1 cellular context compared by ENCODE assay signal in the genomic region with DNA sequence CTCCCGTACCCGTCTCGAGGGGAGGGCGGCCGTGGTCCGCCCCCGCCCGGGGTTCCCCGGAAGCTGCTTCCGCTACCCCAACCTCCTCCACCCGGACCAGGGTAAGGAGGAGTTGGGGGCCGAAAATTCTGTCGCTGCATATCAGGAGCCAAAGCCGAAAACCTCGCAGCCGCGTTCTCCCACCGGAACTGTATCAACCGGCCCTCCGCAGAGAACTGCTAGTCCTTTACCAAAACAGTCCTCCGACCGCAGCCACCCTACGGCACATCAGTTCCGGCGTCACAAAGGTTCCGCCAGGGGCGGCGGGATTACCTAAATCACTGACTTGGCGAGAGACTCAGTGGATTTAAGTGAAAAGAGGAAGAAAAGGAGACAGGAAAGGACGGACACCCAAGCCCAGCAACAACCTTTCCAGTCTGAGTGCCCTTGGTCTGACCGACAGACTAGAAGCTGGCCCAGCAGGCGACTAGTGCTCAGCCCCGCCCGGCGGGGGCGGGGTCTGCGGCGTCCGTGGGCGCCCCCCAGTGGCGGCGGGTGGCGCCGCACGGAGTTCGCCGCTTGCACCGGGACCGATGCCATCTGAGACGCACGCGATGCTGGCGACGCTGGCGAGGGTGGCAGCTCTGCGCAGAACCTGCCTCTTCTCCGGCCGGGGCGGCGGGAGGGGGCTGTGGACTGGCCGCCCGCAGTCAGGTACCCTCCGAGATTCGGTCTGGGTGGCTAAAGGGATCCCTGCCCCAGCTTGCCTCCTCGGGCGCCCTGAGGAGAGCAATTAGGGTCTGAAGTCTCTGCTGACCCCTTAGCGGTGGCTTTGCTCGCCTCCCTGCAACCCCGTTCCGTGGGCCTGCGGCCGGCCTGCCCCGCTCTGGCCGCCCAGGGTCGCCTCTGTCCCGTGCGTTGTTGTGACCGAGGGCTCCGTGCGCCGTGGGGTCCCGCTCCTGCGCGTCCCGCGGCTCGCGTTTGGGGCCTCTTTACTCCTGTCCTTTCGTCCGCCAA.
A peak's percentile ranks its signal among the peaks of the same experiment; 100 is the strongest.
TF ChIP-seq lines count a peak whose summit lies in the region.

A gene (minus strand): TSS at position 195 of the 996 bp plus-strand sequence. CDS start 55 bp downstream, at position 140.
A gene (plus strand): TSS at position 578 of the 996 bp plus-strand sequence.

TF ChIP-seq in HepG2, 621 proteins besides CTCF, POLR2A, EP300 and RAD21 (continued from another document and continues in another):
- TF ChIP-seq, protein P1, sequence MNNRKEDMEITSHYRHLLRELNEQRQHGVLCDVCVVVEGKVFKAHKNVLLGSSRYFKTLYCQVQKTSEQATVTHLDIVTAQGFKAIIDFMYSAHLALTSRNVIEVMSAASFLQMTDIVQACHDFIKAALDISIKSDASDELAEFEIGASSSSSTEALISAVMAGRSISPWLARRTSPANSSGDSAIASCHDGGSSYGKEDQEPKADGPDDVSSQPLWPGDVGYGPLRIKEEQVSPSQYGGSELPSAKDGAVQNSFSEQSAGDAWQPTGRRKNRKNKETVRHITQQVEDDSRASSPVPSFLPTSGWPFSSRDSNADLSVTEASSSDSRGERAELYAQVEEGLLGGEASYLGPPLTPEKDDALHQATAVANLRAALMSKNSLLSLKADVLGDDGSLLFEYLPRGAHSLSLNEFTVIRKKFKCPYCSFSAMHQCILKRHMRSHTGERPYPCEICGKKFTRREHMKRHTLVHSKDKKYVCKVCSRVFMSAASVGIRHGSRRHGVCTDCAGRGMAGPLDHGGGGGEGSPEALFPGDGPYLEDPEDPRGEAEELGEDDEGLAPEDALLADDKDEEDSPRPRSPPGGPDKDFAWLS (CRISPR knock-in tag; IDR thresholded peaks at IDR 0.05; ENCODE audit: borderline replicate concordance), result no peak
- TF ChIP-seq MTA3 (CRISPR knock-in tag; IDR thresholded peaks at IDR 0.05), result no peak
- TF ChIP-seq TAF15 (IDR thresholded peaks at IDR 0.05; ENCODE audit: low read depth, low read length, poor library complexity, severe bottlenecking), result no peak
- no peak for TF ChIP-seq SRSF9 (IDR thresholded peaks at IDR 0.05; ENCODE audit: borderline replicate concordance, insufficient read depth, low read depth, low read length, poor library complexity, severe bottlenecking)
- no peak for TF ChIP-seq ZNF136 (CRISPR knock-in tag; IDR thresholded peaks at IDR 0.05; ENCODE audit: low read depth)
- no peak for TF ChIP-seq SMYD3 (CRISPR knock-in tag; IDR thresholded peaks at IDR 0.05)
- TF ChIP-seq KMT2A (CRISPR knock-in tag; IDR thresholded peaks at IDR 0.05), result peak; percentile 99
- peak; percentile 90 for TF ChIP-seq YEATS4 (CRISPR knock-in tag; IDR thresholded peaks at IDR 0.05; ENCODE audit: borderline replicate concordance)
- TF ChIP-seq ZNF343 (CRISPR knock-in tag; IDR thresholded peaks at IDR 0.05), result no peak
- peak; percentile 49; the same call in 1 of the 2 replicates for TF ChIP-seq GLI4 (CRISPR knock-in tag; IDR thresholded peaks at IDR 0.05; ENCODE audit: borderline replicate concordance)
- peak; percentile 74; the same call in 1 of the 2 replicates for TF ChIP-seq KDM3A (CRISPR knock-in tag; IDR thresholded peaks at IDR 0.05; ENCODE audit: low read depth)
- TF ChIP-seq, protein P2, sequence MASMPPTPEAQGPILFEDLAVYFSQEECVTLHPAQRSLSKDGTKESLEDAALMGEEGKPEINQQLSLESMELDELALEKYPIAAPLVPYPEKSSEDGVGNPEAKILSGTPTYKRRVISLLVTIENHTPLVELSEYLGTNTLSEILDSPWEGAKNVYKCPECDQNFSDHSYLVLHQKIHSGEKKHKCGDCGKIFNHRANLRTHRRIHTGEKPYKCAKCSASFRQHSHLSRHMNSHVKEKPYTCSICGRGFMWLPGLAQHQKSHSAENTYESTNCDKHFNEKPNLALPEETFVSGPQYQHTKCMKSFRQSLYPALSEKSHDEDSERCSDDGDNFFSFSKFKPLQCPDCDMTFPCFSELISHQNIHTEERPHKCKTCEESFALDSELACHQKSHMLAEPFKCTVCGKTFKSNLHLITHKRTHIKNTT (CRISPR knock-in tag; IDR thresholded peaks at IDR 0.05), result no peak
- TF ChIP-seq ZBTB8A (CRISPR knock-in tag; IDR thresholded peaks at IDR 0.05; ENCODE audit: borderline replicate concordance, low read depth), result no peak
- peak in 1 of 2 experiments; percentile 91; a peak in 2 of 4 replicates for TF ChIP-seq KLF16 (CRISPR knock-in tag; IDR thresholded peaks at IDR 0.05)
- TF ChIP-seq ZNF556 (CRISPR knock-in tag; IDR thresholded peaks at IDR 0.05; ENCODE audit: borderline replicate concordance), result peak; percentile 79; the same call in 1 of the 2 replicates
- no peak for TF ChIP-seq ATF7 (IDR thresholded peaks at IDR 0.05)
- TF ChIP-seq ATF7 (CRISPR knock-in tag; IDR thresholded peaks at IDR 0.05), result 0 out of 2 replicates have a peak, but pooled peaks have one; percentile 10
- peak; percentile 84; the same call in 1 of the 2 replicates for TF ChIP-seq ZNF350 (CRISPR knock-in tag; IDR thresholded peaks at IDR 0.05; ENCODE audit: borderline replicate concordance, low read depth)
- TF ChIP-seq, protein P3, sequence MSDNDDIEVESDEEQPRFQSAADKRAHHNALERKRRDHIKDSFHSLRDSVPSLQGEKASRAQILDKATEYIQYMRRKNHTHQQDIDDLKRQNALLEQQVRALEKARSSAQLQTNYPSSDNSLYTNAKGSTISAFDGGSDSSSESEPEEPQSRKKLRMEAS (IDR thresholded peaks at IDR 0.05), result peak; percentile 95
- TF ChIP-seq, protein P4, sequence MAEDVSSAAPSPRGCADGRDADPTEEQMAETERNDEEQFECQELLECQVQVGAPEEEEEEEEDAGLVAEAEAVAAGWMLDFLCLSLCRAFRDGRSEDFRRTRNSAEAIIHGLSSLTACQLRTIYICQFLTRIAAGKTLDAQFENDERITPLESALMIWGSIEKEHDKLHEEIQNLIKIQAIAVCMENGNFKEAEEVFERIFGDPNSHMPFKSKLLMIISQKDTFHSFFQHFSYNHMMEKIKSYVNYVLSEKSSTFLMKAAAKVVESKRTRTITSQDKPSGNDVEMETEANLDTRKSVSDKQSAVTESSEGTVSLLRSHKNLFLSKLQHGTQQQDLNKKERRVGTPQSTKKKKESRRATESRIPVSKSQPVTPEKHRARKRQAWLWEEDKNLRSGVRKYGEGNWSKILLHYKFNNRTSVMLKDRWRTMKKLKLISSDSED (CRISPR knock-in tag; IDR thresholded peaks at IDR 0.05), result no peak
- TF ChIP-seq, protein P5, sequence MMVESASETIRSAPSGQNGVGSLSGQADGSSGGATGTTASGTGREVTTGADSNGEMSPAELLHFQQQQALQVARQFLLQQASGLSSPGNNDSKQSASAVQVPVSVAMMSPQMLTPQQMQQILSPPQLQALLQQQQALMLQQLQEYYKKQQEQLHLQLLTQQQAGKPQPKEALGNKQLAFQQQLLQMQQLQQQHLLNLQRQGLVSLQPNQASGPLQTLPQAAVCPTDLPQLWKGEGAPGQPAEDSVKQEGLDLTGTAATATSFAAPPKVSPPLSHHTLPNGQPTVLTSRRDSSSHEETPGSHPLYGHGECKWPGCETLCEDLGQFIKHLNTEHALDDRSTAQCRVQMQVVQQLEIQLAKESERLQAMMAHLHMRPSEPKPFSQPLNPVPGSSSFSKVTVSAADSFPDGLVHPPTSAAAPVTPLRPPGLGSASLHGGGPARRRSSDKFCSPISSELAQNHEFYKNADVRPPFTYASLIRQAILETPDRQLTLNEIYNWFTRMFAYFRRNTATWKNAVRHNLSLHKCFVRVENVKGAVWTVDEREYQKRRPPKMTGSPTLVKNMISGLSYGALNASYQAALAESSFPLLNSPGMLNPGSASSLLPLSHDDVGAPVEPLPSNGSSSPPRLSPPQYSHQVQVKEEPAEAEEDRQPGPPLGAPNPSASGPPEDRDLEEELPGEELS (CRISPR knock-in tag; IDR thresholded peaks at IDR 0.05), result no peak
- TF ChIP-seq PLRG1 (conservative IDR thresholded peaks at IDR 0.05), result no peak
- TF ChIP-seq NFKB2 (CRISPR knock-in tag; IDR thresholded peaks at IDR 0.05; ENCODE audit: borderline replicate concordance), result peak; percentile 62; the same call in 1 of the 2 replicates
- no peak; the same call in 1 of the 2 replicates for TF ChIP-seq HNF4A (CRISPR knock-in tag; IDR thresholded peaks at IDR 0.05)
- TF ChIP-seq, protein P6, sequence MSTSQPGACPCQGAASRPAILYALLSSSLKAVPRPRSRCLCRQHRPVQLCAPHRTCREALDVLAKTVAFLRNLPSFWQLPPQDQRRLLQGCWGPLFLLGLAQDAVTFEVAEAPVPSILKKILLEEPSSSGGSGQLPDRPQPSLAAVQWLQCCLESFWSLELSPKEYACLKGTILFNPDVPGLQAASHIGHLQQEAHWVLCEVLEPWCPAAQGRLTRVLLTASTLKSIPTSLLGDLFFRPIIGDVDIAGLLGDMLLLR (CRISPR knock-in tag; IDR thresholded peaks at IDR 0.05), result peak; percentile 84
- peak; percentile 79; the same call in 1 of the 2 replicates for TF ChIP-seq ZFP1 (CRISPR knock-in tag; IDR thresholded peaks at IDR 0.05)
- TF ChIP-seq ZNF256 (CRISPR knock-in tag; conservative IDR thresholded peaks at IDR 0.05), result 0 out of 2 replicates have a peak, but pooled peaks have one; percentile 32
- peak; percentile 37; the same call in 1 of the 2 replicates for TF ChIP-seq SP2 (CRISPR knock-in tag; IDR thresholded peaks at IDR 0.05)
- TF ChIP-seq ZNF552 (CRISPR knock-in tag; IDR thresholded peaks at IDR 0.05; ENCODE audit: borderline replicate concordance), result no peak
- TF ChIP-seq JDP2 (CRISPR knock-in tag; IDR thresholded peaks at IDR 0.05; ENCODE audit: borderline replicate concordance), result peak; percentile 37; the same call in 1 of the 2 replicates
- TF ChIP-seq, protein P7, sequence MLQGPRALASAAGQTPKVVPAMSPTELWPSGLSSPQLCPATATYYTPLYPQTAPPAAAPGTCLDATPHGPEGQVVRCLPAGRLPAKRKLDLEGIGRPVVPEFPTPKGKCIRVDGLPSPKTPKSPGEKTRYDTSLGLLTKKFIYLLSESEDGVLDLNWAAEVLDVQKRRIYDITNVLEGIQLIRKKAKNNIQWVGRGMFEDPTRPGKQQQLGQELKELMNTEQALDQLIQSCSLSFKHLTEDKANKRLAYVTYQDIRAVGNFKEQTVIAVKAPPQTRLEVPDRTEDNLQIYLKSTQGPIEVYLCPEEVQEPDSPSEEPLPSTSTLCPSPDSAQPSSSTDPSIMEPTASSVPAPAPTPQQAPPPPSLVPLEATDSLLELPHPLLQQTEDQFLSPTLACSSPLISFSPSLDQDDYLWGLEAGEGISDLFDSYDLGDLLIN (CRISPR knock-in tag; IDR thresholded peaks at IDR 0.05; ENCODE audit: borderline replicate concordance), result no peak
- TF ChIP-seq ZFP62 (CRISPR knock-in tag; IDR thresholded peaks at IDR 0.05), result no peak
- TF ChIP-seq GPN1 (CRISPR knock-in tag; IDR thresholded peaks at IDR 0.05; ENCODE audit: borderline replicate concordance), result no peak
- peak; percentile 63; the same call in 1 of the 2 replicates for TF ChIP-seq NR2F2 (IDR thresholded peaks at IDR 0.05; ENCODE audit: borderline replicate concordance, low read depth)
- TF ChIP-seq ARNTL (CRISPR knock-in tag; IDR thresholded peaks at IDR 0.05), result no peak; the same call in 1 of the 2 replicates
- TF ChIP-seq, protein P8, sequence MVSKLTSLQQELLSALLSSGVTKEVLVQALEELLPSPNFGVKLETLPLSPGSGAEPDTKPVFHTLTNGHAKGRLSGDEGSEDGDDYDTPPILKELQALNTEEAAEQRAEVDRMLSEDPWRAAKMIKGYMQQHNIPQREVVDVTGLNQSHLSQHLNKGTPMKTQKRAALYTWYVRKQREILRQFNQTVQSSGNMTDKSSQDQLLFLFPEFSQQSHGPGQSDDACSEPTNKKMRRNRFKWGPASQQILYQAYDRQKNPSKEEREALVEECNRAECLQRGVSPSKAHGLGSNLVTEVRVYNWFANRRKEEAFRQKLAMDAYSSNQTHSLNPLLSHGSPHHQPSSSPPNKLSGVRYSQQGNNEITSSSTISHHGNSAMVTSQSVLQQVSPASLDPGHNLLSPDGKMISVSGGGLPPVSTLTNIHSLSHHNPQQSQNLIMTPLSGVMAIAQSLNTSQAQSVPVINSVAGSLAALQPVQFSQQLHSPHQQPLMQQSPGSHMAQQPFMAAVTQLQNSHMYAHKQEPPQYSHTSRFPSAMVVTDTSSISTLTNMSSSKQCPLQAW (CRISPR knock-in tag; IDR thresholded peaks at IDR 0.05), result peak; percentile 75
- TF ChIP-seq, protein P9, sequence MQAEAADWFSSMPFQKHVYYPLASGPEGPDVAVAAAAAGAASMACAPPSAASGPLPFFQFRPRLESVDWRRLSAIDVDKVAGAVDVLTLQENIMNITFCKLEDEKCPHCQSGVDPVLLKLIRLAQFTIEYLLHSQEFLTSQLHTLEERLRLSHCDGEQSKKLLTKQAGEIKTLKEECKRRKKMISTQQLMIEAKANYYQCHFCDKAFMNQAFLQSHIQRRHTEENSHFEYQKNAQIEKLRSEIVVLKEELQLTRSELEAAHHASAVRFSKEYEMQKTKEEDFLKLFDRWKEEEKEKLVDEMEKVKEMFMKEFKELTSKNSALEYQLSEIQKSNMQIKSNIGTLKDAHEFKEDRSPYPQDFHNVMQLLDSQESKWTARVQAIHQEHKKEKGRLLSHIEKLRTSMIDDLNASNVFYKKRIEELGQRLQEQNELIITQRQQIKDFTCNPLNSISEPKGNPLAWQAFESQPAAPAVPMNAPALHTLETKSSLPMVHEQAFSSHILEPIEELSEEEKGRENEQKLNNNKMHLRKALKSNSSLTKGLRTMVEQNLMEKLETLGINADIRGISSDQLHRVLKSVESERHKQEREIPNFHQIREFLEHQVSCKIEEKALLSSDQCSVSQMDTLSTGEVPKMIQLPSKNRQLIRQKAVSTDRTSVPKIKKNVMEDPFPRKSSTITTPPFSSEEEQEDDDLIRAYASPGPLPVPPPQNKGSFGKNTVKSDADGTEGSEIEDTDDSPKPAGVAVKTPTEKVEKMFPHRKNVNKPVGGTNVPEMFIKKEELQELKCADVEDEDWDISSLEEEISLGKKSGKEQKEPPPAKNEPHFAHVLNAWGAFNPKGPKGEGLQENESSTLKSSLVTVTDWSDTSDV (CRISPR knock-in tag; IDR thresholded peaks at IDR 0.05), result peak; percentile 98
- no peak for TF ChIP-seq CHD4 (IDR thresholded peaks at IDR 0.05; ENCODE audit: borderline replicate concordance, low read length)
- no peak for TF ChIP-seq CAMTA2 (CRISPR knock-in tag; IDR thresholded peaks at IDR 0.05; ENCODE audit: borderline replicate concordance)
- TF ChIP-seq, protein P10, sequence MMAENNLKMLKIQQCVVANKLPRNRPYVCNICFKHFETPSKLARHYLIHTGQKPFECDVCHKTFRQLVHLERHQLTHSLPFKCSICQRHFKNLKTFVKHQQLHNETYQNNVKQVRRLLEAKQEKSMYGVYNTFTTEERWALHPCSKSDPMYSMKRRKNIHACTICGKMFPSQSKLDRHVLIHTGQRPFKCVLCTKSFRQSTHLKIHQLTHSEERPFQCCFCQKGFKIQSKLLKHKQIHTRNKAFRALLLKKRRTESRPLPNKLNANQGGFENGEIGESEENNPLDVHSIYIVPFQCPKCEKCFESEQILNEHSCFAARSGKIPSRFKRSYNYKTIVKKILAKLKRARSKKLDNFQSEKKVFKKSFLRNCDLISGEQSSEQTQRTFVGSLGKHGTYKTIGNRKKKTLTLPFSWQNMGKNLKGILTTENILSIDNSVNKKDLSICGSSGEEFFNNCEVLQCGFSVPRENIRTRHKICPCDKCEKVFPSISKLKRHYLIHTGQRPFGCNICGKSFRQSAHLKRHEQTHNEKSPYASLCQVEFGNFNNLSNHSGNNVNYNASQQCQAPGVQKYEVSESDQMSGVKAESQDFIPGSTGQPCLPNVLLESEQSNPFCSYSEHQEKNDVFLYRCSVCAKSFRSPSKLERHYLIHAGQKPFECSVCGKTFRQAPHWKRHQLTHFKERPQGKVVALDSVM (CRISPR knock-in tag; IDR thresholded peaks at IDR 0.05), result peak; percentile 4; the same call in 1 of the 2 replicates
- TF ChIP-seq SMAD3 (CRISPR knock-in tag; IDR thresholded peaks at IDR 0.05), result peak; percentile 89
- peak; percentile 88 for TF ChIP-seq POLR2G (IDR thresholded peaks at IDR 0.05; ENCODE audit: low read depth, low read length)
- no peak; the same call in 1 of the 2 replicates for TF ChIP-seq ZNF780A (CRISPR knock-in tag; IDR thresholded peaks at IDR 0.05)
- peak; percentile 84 for TF ChIP-seq ZNF703 (CRISPR knock-in tag; IDR thresholded peaks at IDR 0.05; ENCODE audit: borderline replicate concordance)
- peak; percentile 57; the same call in 1 of the 2 replicates for TF ChIP-seq ZNF589 (CRISPR knock-in tag; conservative IDR thresholded peaks at IDR 0.05)
- no peak for TF ChIP-seq THYN1 (CRISPR knock-in tag; IDR thresholded peaks at IDR 0.05; ENCODE audit: borderline replicate concordance, low read depth)
